13 cellular contexts compared by ENCODE assay signal in the genomic region with DNA sequence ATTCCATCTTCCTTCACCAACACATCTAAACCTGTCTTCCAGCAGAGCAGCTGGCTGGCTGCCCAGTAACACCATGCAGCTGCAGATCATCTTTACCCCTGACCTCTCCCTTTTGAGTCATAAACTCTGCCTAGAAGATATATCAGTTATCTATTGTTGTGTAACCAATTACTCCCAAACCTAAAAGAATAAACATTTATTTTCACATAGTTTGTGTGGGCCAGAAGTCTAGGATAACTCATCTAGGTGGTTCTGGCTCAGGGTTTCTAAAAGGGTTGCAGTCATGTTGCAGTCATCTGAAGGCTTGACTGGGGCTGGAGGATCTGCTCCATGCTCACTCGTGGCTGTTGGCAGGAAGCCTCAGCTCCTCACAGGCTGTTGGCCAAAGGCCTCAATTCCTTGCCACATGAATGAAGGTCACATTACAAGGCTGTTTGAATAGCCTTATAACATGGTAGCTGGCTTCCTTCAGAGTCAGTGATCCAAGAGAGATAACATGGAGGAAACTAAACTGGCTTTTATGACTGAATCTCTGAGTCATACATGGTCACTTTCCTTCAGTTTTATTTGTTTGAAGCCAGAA.
A peak's percentile ranks its signal among the peaks of the same experiment; 100 is the strongest.
DNase-seq lines count a peak whose midpoint lies in the region; ATAC-seq, FAIRE-seq and TF ChIP-seq lines count a peak whose summit lies in the region.
"Had no signal": no experiment of that assay in that cellular context is flagged by ENCODE, and none has a peak within 500 bp of the region (broad histone marks: within the 10 kb centered on the region; RNA-seq: fewer than 3 reads in every experiment).

No MANE protein-coding gene starts in this region.

- H3K4me1 Mint-ChIP-seq in CD8-positive, alpha-beta memory T cell = no peaks in the 10 kb centered on the region
- H3K4me1 Mint-ChIP-seq: activated CD4-positive, alpha-beta T cell treated with anti-CD3 and anti-CD28 coated beads for 36 hours had no signal

- H3K4me3 ChIP-seq in bronchial epithelial cell (ENCODE audit: low read depth, low read length) = no peak overlapping the region
- H3K4me3 ChIP-seq in skeletal muscle cell (ENCODE audit: low read depth, low read length) = no peak overlapping the region
- H3K4me3 ChIP-seq in CD8-positive, alpha-beta memory T cell (ENCODE audit: low read length) = no peak overlapping the region
- H3K4me3 ChIP-seq: lower lobe of right lung had no signal

- POLR2A ChIA-PET in CD8-positive, alpha-beta memory T cell (lab: Charles Lee) = no interaction called here

- H3K4me1 ChIP-seq in CD8-positive, alpha-beta memory T cell (ENCODE audit: insufficient read depth, low read length) = no peaks in the 10 kb centered on the region
- H3K4me1 ChIP-seq: lower lobe of right lung had no signal

- no peaks in the 10 kb centered on the region for H3K36me3 ChIP-seq in bronchial epithelial cell (ENCODE audit: control insufficient read depth, insufficient read depth, low read length)
- H3K36me3 ChIP-seq in CD8-positive, alpha-beta memory T cell (ENCODE audit: insufficient read depth, low read length) = no peaks in the 10 kb centered on the region
- H3K36me3 ChIP-seq: lower lobe of right lung had no signal

- ATAC-seq in HG03457 (IDR thresholded peaks at IDR 0.05; ENCODE audit: unreplicated experiment) = no peak
- ATAC-seq: activated CD4-positive, alpha-beta T cell treated with anti-CD3 and anti-CD28 coated beads for 36 hours; HepG2; lower lobe of right lung had no signal

- no peak overlapping the region for H3K27ac Mint-ChIP-seq in CD8-positive, alpha-beta memory T cell
- H3K27ac Mint-ChIP-seq: activated CD4-positive, alpha-beta T cell treated with anti-CD3 and anti-CD28 coated beads for 36 hours had no signal

- TF ChIP-seq CTCF in bronchial epithelial cell (IDR thresholded peaks at IDR 0.05; ENCODE audit: insufficient read depth, low read length, severe bottlenecking) = no peak

- no peaks in the 10 kb centered on the region for H3K9me3 Mint-ChIP-seq in CD8-positive, alpha-beta memory T cell

- H3K36me3 Mint-ChIP-seq in CD8-positive, alpha-beta memory T cell = no peaks in the 10 kb centered on the region

- no peak overlapping the region for H3K27ac ChIP-seq in CD8-positive, alpha-beta memory T cell (ENCODE audit: low read depth, low read length)
- H3K27ac ChIP-seq: lower lobe of right lung had no signal

- H3K27me3 ChIP-seq in bronchial epithelial cell (ENCODE audit: control insufficient read depth, insufficient read depth, low read length) = no peaks in the 10 kb centered on the region
- no peaks in the 10 kb centered on the region for H3K27me3 ChIP-seq in CD8-positive, alpha-beta memory T cell (ENCODE audit: insufficient read depth, low read length, poor library complexity, severe bottlenecking)

- CTCF ChIA-PET in CD8-positive, alpha-beta memory T cell (lab: Charles Lee) = no interaction called here

- no peak overlapping the region for H3K4me3 Mint-ChIP-seq in CD8-positive, alpha-beta memory T cell
- H3K4me3 Mint-ChIP-seq: activated CD4-positive, alpha-beta T cell treated with anti-CD3 and anti-CD28 coated beads for 36 hours had no signal

- peaks cover 0 to 3% of the 10 kb centered on the region in 2 donors for H3K27me3 Mint-ChIP-seq in CD8-positive, alpha-beta memory T cell
- H3K27me3 Mint-ChIP-seq: activated CD4-positive, alpha-beta T cell treated with anti-CD3 and anti-CD28 coated beads for 36 hours had no signal

- DNase-seq in NCI-H510A (lab: John Stamatoyannopoulos, UW) (peak; percentile 2), NCI-H510A treated with DMSO at 0.1 percent for 48 hours (lab: John Stamatoyannopoulos, UW) (no peak), NCI-H345 treated with DMSO at 0.1 percent for 48 hours (lab: John Stamatoyannopoulos, UW; ENCODE audit: unreplicated experiment) (peak; percentile 6), bronchial epithelial cell (ENCODE audit: low read depth) (peak; percentile 90), skeletal muscle cell (ENCODE audit: low read depth) (peak; percentile 16), NCI-H2227 treated with DMSO at 0.1 percent for 48 hours (lab: John Stamatoyannopoulos, UW) (no peak)
- no peak for DNase-seq in CD8-positive, alpha-beta memory T cell
- DNase-seq: ACHN; activated CD4-positive, alpha-beta T cell treated with anti-CD3 and anti-CD28 coated beads for 36 hours; activated naive CD4-positive, alpha-beta T cell treated with anti-CD3 and anti-CD28 coated beads, Interleukin-2, amount 50 U/mL, for 16 hours; lower lobe of right lung had no signal

- no peak for FAIRE-seq in bronchial epithelial cell (lab: Jason Lieb, UNC)
- FAIRE-seq: HepG2 had no signal

- no peaks in the 10 kb centered on the region for H3K9me3 ChIP-seq in CD8-positive, alpha-beta memory T cell (ENCODE audit: low read length)
- H3K9me3 ChIP-seq: lower lobe of right lung had no signal

Comparison
In these comparisons a context has a peak if more than half of its experiments do, and no peak if none do; other contexts are left out.
1. DNase-seq: peak in NCI-H510A (single experiment), NCI-H345 treated with DMSO at 0.1 percent for 48 hours (single experiment), bronchial epithelial cell (single experiment) and skeletal muscle cell (single experiment); none in NCI-H510A treated with DMSO at 0.1 percent for 48 hours (single experiment), NCI-H2227 treated with DMSO at 0.1 percent for 48 hours (single experiment) and CD8-positive, alpha-beta memory T cell (0 of 5).